Comparison of ENCODE assay signal across 22 cellular contexts in the genomic region with DNA sequence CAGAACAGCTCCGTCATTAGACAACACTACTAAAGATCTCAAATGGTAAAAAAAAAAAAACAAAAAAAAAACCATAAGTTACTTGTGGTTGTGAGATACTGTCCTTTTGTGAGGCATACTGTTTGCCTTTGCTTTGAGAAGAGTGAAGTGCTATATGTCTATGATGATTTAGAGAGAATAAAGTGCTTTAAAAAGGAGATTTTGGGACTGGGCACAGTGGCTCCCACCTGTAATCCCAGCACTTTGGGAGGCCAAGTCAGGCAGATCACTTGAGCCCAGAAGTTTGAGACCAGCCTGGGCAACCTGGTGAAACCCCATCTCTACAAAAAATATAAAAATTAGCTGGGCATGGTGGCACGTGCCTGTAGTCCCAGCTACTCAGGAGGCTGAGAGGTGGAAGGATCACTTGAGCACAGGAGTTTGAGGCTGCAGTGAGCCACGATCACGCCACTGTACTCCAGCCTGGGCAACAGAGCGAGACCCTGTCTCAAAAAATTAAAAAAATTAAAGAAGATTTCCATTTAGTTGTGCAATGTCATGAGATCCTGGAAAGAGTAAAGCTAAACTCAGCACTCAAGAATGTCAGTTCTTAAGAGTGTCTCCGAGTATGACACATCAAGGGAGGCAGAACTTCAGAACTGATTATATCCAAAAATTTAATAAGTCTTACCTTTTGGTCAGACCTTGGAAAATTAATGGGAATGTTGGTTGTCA.
DNase-seq lines count a peak whose midpoint lies in the region; ATAC-seq and TF ChIP-seq lines count a peak whose summit lies in the region.
"Had no signal": no experiment of that assay in that cellular context is flagged by ENCODE, and none has a peak within 500 bp of the region (broad histone marks: within the 10 kb centered on the region; RNA-seq: fewer than 3 reads in every experiment).

No MANE protein-coding gene starts in this region.

- WGBS in mesodermal cell (ENCODE audit: insufficient coverage in 2 of 2), 2 experiments: 90 to 97% methylated on average over 3 to 4 of the region's 6 CpGs

- peak overlapping the region; percentile 52 for H3K27ac ChIP-seq in mesodermal cell (ENCODE audit: low read depth, low read length, severe bottlenecking)
- H3K27ac ChIP-seq: esophagus muscularis mucosa, heart left ventricle, left lung, SJCRH30, vagina had no signal

- TF ChIP-seq CTCF in epithelial cell of esophagus (IDR thresholded peaks at IDR 0.05; ENCODE audit: insufficient read depth, low read depth, low read length, missing control alignments): no peak

- H3K4me3 ChIP-seq in epithelial cell of esophagus (ENCODE audit: low read length): no peak overlapping the region
- H3K4me3 ChIP-seq in mesodermal cell (ENCODE audit: extremely low read depth, insufficient read depth, low read length, poor library complexity, severe bottlenecking): no peak overlapping the region
- H3K4me3 ChIP-seq: esophagus muscularis mucosa, heart left ventricle, left lung, SJCRH30, vagina had no signal

- peaks cover 12% of the 10 kb centered on the region for H3K36me3 ChIP-seq in mesodermal cell (ENCODE audit: control insufficient read depth, insufficient read depth, low read length)
- H3K36me3 ChIP-seq: esophagus muscularis mucosa, heart left ventricle, left lung, SJCRH30, vagina had no signal

- DNase-seq in AG20443 (ENCODE audit: low spot score): peak; percentile 59
- DNase-seq in M059J (ENCODE audit: low read depth): peak; percentile 30
- DNase-seq in epithelial cell of esophagus (ENCODE audit: low read depth): peak; percentile 12
- no peak for DNase-seq in NCI-H2107 treated with DMSO at 0.1 percent for 48 hours (lab: John Stamatoyannopoulos, UW; ENCODE audit: unreplicated experiment)
- DNase-seq in T-helper 9 cell: no peak
- DNase-seq: activated CD4-positive, alpha-beta T cell treated with anti-CD3 and anti-CD28 coated beads, Interleukin-2, amount 10 ng/mL, durations not matched to agents 7 days and 5 days; activated naive CD4-positive, alpha-beta T cell treated with anti-CD3 and anti-CD28 coated beads, Interleukin-2, amount 50 U/mL, for 16 hours; CD4-positive, alpha-beta T cell; effector memory CD4-positive, alpha-beta T cell; GDM1; heart left ventricle; left lung; NCI-H1105; NCI-H510A; SJCRH30 had no signal

- no peak for ATAC-seq in HG03439 (IDR thresholded peaks at IDR 0.05; ENCODE audit: unreplicated experiment)
- ATAC-seq in GM18519 (IDR thresholded peaks at IDR 0.05; ENCODE audit: low FRiP score, unreplicated experiment): no peak
- ATAC-seq: heart left ventricle, left lung, Panc1, sciatic nerve had no signal

- H3K4me1 ChIP-seq in mesodermal cell (ENCODE audit: control insufficient read depth, insufficient read depth, low read length, poor library complexity, severe bottlenecking): peaks cover 38% of the 10 kb centered on the region
- H3K4me1 ChIP-seq: left lung, SJCRH30, vagina had no signal

- H3K9me3 ChIP-seq in mesodermal cell (ENCODE audit: control insufficient read depth, low read length): no peaks in the 10 kb centered on the region
- H3K9me3 ChIP-seq: esophagus muscularis mucosa, heart left ventricle, left lung, SJCRH30, vagina had no signal

Comparison
In these comparisons a context has a peak if more than half of its experiments do, and no peak if none do; other contexts are left out.
1. DNase-seq: peak in AG20443 (single experiment), M059J (single experiment) and epithelial cell of esophagus (single experiment); none in NCI-H2107 treated with DMSO at 0.1 percent for 48 hours (single experiment) and T-helper 9 cell (single experiment).